Comparison of ENCODE assay signal across 18 cellular contexts in the genomic region with DNA sequence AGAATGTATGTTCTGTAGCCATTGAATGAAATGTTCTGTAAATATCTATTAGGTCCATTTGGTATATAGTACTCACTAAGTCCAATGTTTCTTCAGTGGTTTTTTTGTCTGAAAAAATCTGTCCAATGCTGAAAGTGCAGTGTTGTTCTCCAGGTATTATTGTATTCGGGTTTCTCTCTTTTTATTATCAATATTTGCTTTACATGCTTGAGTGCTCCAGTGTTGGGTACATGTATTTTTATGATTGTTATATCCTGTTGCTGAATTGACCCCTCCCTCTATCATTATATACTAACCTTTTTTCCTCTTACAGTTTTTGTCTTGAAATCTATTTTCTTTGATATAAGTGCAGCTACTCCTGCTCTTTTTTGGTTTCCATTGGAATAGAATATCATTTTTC.
"Had no signal": no experiment of that assay in that cellular context is flagged by ENCODE, and none has a peak within 500 bp of the region (broad histone marks: within the 10 kb centered on the region; RNA-seq: fewer than 3 reads in every experiment).

No MANE protein-coding gene starts in this region.

- DNase-seq: effector memory CD4-positive, alpha-beta T cell; gastrocnemius medialis; heart right ventricle; hypothalamus; kidney glomerular epithelial cell; mammary epithelial cell; mucosa of descending colon; naive thymus-derived CD8-positive, alpha-beta T cell; psoas muscle; retina; right lobe of liver; spleen; stimulated activated CD4-positive, alpha-beta T cell treated with anti-CD3 and anti-CD28 coated beads, Interleukin-15, amount 100 ng/mL, for 24 hours; stimulated activated CD4-positive, alpha-beta T cell treated with anti-CD3 and anti-CD28 coated beads, Interleukin-1b, Interleukin-23, amount 100 ng/mL, for 48 hours; stimulated activated CD4-positive, alpha-beta T cell treated with anti-CD3 and anti-CD28 coated beads, Interleukin-4, amount 100 ng/mL, for 4 hours; stimulated activated naive B cell treated with anti-CD40 and anti-IgM and Interleukin-4, amounts not matched to agents 10 μg/mL and 1 μg/mL and 100 μg/mL, for 72 hours; stimulated activated naive CD8-positive, alpha-beta T cell treated with anti-CD3 and anti-CD28 coated beads, Interleukin-15, amount 100 ng/mL, for 72 hours; testis had no signal
